ENCODE assay signal across 19 cellular contexts in genomic region chr10:13904053-13904452, GRCh38.
DNase-seq lines count a peak whose midpoint lies in the region; ATAC-seq and TF ChIP-seq lines count a peak whose summit lies in the region.
"Had no signal": no experiment of that assay in that cellular context is flagged by ENCODE, and none has a peak within 500 bp of the region (broad histone marks: within the 10 kb centered on the region; RNA-seq: fewer than 3 reads in every experiment).

No MANE protein-coding gene starts in this region.

- no peaks in the 10 kb centered on the region for H3K4me1 ChIP-seq in right lobe of liver

- 59% methylated on average over 16 of the region's 16 CpGs for WGBS in right lobe of liver (ENCODE audit: insufficient coverage, low coverage, low lambda C conversion rate, missing lambda C conversion rate)

- peaks cover 7% of the 10 kb centered on the region for H3K9me3 Mint-ChIP-seq in chondrocyte (ENCODE audit: low read depth)
- H3K9me3 Mint-ChIP-seq: CD8-positive, alpha-beta memory T cell had no signal

- intact Hi-C loops in right lobe of liver (cut with DNase I), result no loop called here

- H3K27ac ChIP-seq in right lobe of liver, result no peak overlapping the region
- H3K27ac ChIP-seq: GM23248, VCaP had no signal

- no peak overlapping the region for H3K4me3 ChIP-seq in right lobe of liver
- H3K4me3 ChIP-seq: GM23248 had no signal

- ATAC-seq in right lobe of liver (peak; percentile 65 to 84 (median 78)), GM19324 (IDR thresholded peaks at IDR 0.05; ENCODE audit: low FRiP score, unreplicated experiment) (no peak), GM21737 (IDR thresholded peaks at IDR 0.05; ENCODE audit: unreplicated experiment) (no peak)
- ATAC-seq: stimulated activated memory B cell treated with anti-CD40 and anti-IgM and Interleukin-4, amounts not matched to agents 10 μg/mL and 1 μg/mL and 100 μg/mL, for 72 hours had no signal

- H3K9me3 ChIP-seq in right lobe of liver, result no peaks in the 10 kb centered on the region

- peak overlapping the region; percentile 45 for H3K27ac Mint-ChIP-seq in chondrocyte (ENCODE audit: unreplicated experiment)
- H3K27ac Mint-ChIP-seq: stimulated activated memory B cell treated with anti-CD40 and anti-IgM and Interleukin-4, amounts not matched to agents 10 μg/mL and 1 μg/mL and 100 μg/mL, for 72 hours had no signal

- DNase-seq in NOMO-1 treated with DMSO at 0.1 percent for 48 hours (lab: John Stamatoyannopoulos, UW; ENCODE audit: unreplicated experiment) (peak; percentile 42), chondrocyte (ENCODE audit: low spot score) (no peak), right lobe of liver (peak in 1 of 3 donors; percentile 47), pons (ENCODE audit: low spot score) (peak; percentile 75), NCI-H226 (no peak), NCI-H524 treated with DMSO at 0.1 percent for 48 hours (lab: John Stamatoyannopoulos, UW) (no peak)
- DNase-seq: activated naive CD4-positive, alpha-beta T cell treated with Interleukin-2 at 50 U/mL for 16 hours; CD8-positive, alpha-beta memory T cell; DMS79; GM23248; Karpas-422; kidney; NCI-H1092; NCI-H2029 treated with DMSO at 0.1 percent for 48 hours; NCI-H510A had no signal

- H3K4me3 Mint-ChIP-seq in chondrocyte (ENCODE audit: unreplicated experiment), result no peak overlapping the region
- H3K4me3 Mint-ChIP-seq: CD8-positive, alpha-beta memory T cell; stimulated activated memory B cell treated with anti-CD40 and anti-IgM and Interleukin-4, amounts not matched to agents 10 μg/mL and 1 μg/mL and 100 μg/mL, for 72 hours had no signal

- H3K36me3 ChIP-seq in right lobe of liver, result no peaks in the 10 kb centered on the region

- H3K27me3 Mint-ChIP-seq in chondrocyte (ENCODE audit: low read depth), result no peaks in the 10 kb centered on the region

- no peaks in the 10 kb centered on the region for H3K27me3 ChIP-seq in right lobe of liver

- TF ChIP-seq POLR2A in right lobe of liver (IDR thresholded peaks at IDR 0.05), result no peak

- H3K4me1 Mint-ChIP-seq in chondrocyte (ENCODE audit: low read depth), result peaks cover 10% of the 10 kb centered on the region
- H3K4me1 Mint-ChIP-seq: CD8-positive, alpha-beta memory T cell had no signal

- H3K36me3 Mint-ChIP-seq in chondrocyte (ENCODE audit: low read depth), result peaks cover 28% of the 10 kb centered on the region
- H3K36me3 Mint-ChIP-seq: CD8-positive, alpha-beta memory T cell had no signal

- TF ChIP-seq CTCF in chondrocyte (IDR thresholded peaks at IDR 0.05) (no peak), right lobe of liver (IDR thresholded peaks at IDR 0.05) (no peak)

Comparison
In these comparisons a context has a peak if more than half of its experiments do, and no peak if none do; other contexts are left out.
1. DNase-seq: peak in NOMO-1 treated with DMSO at 0.1 percent for 48 hours (single experiment) and pons (single experiment); none in chondrocyte (single experiment), NCI-H226 (single experiment) and NCI-H524 treated with DMSO at 0.1 percent for 48 hours (single experiment).
2. ATAC-seq: peak in right lobe of liver (4 of 4); none in GM19324 (single experiment) and GM21737 (single experiment).